14 cellular contexts compared by ENCODE assay signal in the genomic region with DNA sequence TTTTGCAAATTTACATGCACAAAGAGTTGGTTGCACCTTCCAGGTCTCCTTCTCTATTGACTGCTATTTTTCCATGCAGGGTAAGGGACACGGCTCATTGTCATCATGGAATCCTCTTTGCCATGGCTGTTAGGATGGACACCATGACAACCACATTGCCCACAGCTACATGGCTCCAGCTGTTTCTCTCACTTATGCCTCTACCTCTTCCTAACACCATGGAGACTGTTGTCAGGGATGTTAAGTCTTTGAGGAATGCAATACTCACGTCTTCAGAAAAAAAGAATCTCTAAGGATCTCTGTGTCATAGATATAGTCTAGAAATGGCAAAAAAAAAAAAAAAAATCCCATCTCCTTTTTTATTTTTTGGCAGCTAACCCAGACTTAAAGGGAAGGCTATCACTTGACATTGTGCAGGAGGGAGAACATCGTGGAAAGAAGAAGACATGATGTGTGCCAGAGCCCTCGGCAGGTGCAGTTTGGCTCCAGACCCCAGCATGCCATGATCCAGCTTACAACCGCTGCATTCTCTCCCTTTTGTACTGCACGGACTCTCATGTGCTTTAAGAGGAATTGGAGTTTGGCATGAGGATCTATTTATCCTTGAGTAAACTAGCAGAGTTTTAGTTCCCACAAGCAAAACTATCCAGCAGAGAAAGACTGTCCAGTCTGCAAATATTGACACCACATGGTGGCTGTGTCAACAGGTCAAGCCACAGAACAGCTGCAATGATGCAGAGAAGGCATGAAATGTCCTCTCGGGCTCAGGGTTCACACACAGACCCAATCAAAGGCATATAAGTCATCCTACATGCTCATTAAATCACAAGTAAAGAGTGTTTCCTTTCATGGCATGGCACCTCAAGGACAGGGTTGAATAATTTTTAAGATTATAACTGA.
DNase-seq lines count a peak whose midpoint lies in the region; ATAC-seq and TF ChIP-seq lines count a peak whose summit lies in the region.
"Had no signal": no experiment of that assay in that cellular context is flagged by ENCODE, and none has a peak within 500 bp of the region (broad histone marks: within the 10 kb centered on the region; RNA-seq: fewer than 3 reads in every experiment).

No MANE protein-coding gene starts in this region.

- peaks cover 9% of the 10 kb centered on the region for H3K4me1 ChIP-seq in ovary (ENCODE audit: insufficient read depth)
- no peaks in the 10 kb centered on the region for H3K4me1 ChIP-seq in spleen

- H3K36me3 ChIP-seq in ovary (no peaks in the 10 kb centered on the region), spleen (no peaks in the 10 kb centered on the region)

- TF ChIP-seq POLR2A in ovary (IDR thresholded peaks at IDR 0.05): no peak
- TF ChIP-seq POLR2A in spleen (IDR thresholded peaks at IDR 0.05): no peak

- no peak for TF ChIP-seq EP300 in ovary (IDR thresholded peaks at IDR 0.05)

- H3K4me3 ChIP-seq in fibroblast of the aortic adventitia (ENCODE audit: low read depth, low read length) (no peak overlapping the region), ovary (no peak overlapping the region), spleen (no peak overlapping the region)
- H3K4me3 ChIP-seq: GM12878, SK-N-MC had no signal

- no peaks in the 10 kb centered on the region for H3K27me3 ChIP-seq in ovary
- peaks cover 0 to 17% (median 0%) of the 10 kb centered on the region in 7 donors for H3K27me3 ChIP-seq in spleen (replicated peaks in 1 of 7)

- intact Hi-C loops in ovary (cut with DNase I): no loop called here
- intact Hi-C loops in spleen (cut with DNase I; ENCODE audit: low total_unique reads): no loop called here

- WGBS in ovary, 3 donors: 7 to 13% (median 7%) methylated on average over 7 of the region's 7 CpGs
- 54 to 77% (median 73%) methylated on average over 7 of the region's 7 CpGs for WGBS in spleen, 5 donors

- no peak for TF ChIP-seq CTCF in fibroblast of the aortic adventitia (IDR thresholded peaks at IDR 0.05; ENCODE audit: insufficient read depth, low read length)
- no peak for TF ChIP-seq CTCF in ovary (IDR thresholded peaks at IDR 0.05)
- no peak for TF ChIP-seq CTCF in spleen (IDR thresholded peaks at IDR 0.05 in 8 of 11, conservative IDR thresholded peaks at IDR 0.05 in 3 of 11)

- H3K9me3 ChIP-seq in ovary (no peaks in the 10 kb centered on the region), spleen (no peaks in the 10 kb centered on the region)

- DNase-seq in EL (peak; percentile 78), NCI-H774 (lab: John Stamatoyannopoulos, UW) (peak; percentile 56), fibroblast of the aortic adventitia (ENCODE audit: low read depth) (peak; percentile 11), ovary (peak; percentile 60 to 86 (median 76)), spleen (no peak), NCI-H82 treated with DMSO at 0.1 percent for 48 hours (lab: John Stamatoyannopoulos, UW; ENCODE audit: unreplicated experiment) (no peak)
- DNase-seq: activated CD4-positive, alpha-beta T cell treated with anti-CD3 and anti-CD28 coated beads, Interleukin-2, amount 50 U/mL, for 4 hours; activated naive CD4-positive, alpha-beta T cell treated with anti-CD3 and anti-CD28 coated beads for 36 hours; hippocampal formation; NCI-H2171 treated with DMSO at 0.1 percent for 48 hours had no signal

- no peak overlapping the region for H3K27ac ChIP-seq in ovary
- H3K27ac ChIP-seq in spleen: no peak overlapping the region
- H3K27ac ChIP-seq: SK-N-MC had no signal

- no peak for ATAC-seq in GM19351 (IDR thresholded peaks at IDR 0.05; ENCODE audit: unreplicated experiment)
- no peak for ATAC-seq in HG03442 (IDR thresholded peaks at IDR 0.05; ENCODE audit: unreplicated experiment)
- ATAC-seq: GM12878 had no signal

Comparison
In these comparisons a context has a peak if more than half of its experiments do, and no peak if none do; other contexts are left out.
1. DNase-seq: peak in EL (single experiment), NCI-H774 (single experiment), fibroblast of the aortic adventitia (single experiment) and ovary (5 of 5); none in spleen (single experiment) and NCI-H82 treated with DMSO at 0.1 percent for 48 hours (single experiment).